22 cellular contexts compared by ENCODE assay signal in genomic region chr11:13109616-13110015, GRCh38.
"Had no signal": no experiment of that assay in that cellular context is flagged by ENCODE, and none has a peak within 500 bp of the region (broad histone marks: within the 10 kb centered on the region; RNA-seq: fewer than 3 reads in every experiment).

No MANE protein-coding gene starts in this region.

- ATAC-seq: left lobe of liver; natural killer cell treated with Interleukin-12 subunit alpha and Interleukin-12 subunit beta and Interleukin-15 and Interleukin-18, amount 100 ng/mL, for 72 hours had no signal

- H3K36me3 Mint-ChIP-seq: memory B cell; natural killer cell treated with Interleukin-12 subunit alpha and Interleukin-12 subunit beta and Interleukin-15 and Interleukin-18, amount 100 ng/mL, for 72 hours; neural progenitor cell; type B pancreatic cell had no signal

- FAIRE-seq: endometrium, urothelium cell line had no signal

- DNase-seq: cortex of kidney; dorsolateral prefrontal cortex; effector CD8-positive, alpha-beta T cell; esophagus squamous epithelium; head of caudate nucleus; kidney glomerular epithelial cell; midbrain; nucleus accumbens; ovary; sigmoid colon; stimulated activated CD4-positive, alpha-beta T cell treated with anti-CD3 and anti-CD28 coated beads, Interleukin-12 subunit alpha, Interleukin-12 subunit beta, amount 100 ng/mL, for 4 hours; stimulated activated naive CD4-positive, alpha-beta T cell had no signal

- H2AFZ ChIP-seq: hepatocyte, neural progenitor cell had no signal

- H3K27ac ChIP-seq: dorsolateral prefrontal cortex, esophagus squamous epithelium, hepatocyte, neural progenitor cell, ovary, right atrium auricular region, sigmoid colon had no signal

- H3K9me3 ChIP-seq: esophagus squamous epithelium, ovary, right atrium auricular region, sigmoid colon had no signal

- H3K36me3 ChIP-seq: esophagus squamous epithelium, neural progenitor cell, ovary, right atrium auricular region, sigmoid colon had no signal

- H3K27me3 ChIP-seq: dorsolateral prefrontal cortex, esophagus squamous epithelium, hepatocyte, neural progenitor cell, ovary, right atrium auricular region, sigmoid colon had no signal

- H3K27ac Mint-ChIP-seq: memory B cell; natural killer cell treated with Interleukin-12 subunit alpha and Interleukin-12 subunit beta and Interleukin-15 and Interleukin-18, amount 100 ng/mL, for 72 hours; type B pancreatic cell had no signal

- H3K4me3 Mint-ChIP-seq: memory B cell; natural killer cell treated with Interleukin-12 subunit alpha and Interleukin-12 subunit beta and Interleukin-15 and Interleukin-18, amount 100 ng/mL, for 72 hours; neural progenitor cell; type B pancreatic cell had no signal

- H3K9ac ChIP-seq: neural progenitor cell had no signal

- H3K79me2 ChIP-seq: hepatocyte had no signal

- H3K4me3 ChIP-seq: dorsolateral prefrontal cortex, esophagus squamous epithelium, hepatocyte, neural progenitor cell, ovary, right atrium auricular region, sigmoid colon, skin epidermis had no signal

- H3K4me2 ChIP-seq: hepatocyte had no signal

- H3K9me3 Mint-ChIP-seq: type B pancreatic cell had no signal

- H3K4me1 Mint-ChIP-seq: memory B cell had no signal
